ENCODE assay signal across 1 cellular context in the genomic region with DNA sequence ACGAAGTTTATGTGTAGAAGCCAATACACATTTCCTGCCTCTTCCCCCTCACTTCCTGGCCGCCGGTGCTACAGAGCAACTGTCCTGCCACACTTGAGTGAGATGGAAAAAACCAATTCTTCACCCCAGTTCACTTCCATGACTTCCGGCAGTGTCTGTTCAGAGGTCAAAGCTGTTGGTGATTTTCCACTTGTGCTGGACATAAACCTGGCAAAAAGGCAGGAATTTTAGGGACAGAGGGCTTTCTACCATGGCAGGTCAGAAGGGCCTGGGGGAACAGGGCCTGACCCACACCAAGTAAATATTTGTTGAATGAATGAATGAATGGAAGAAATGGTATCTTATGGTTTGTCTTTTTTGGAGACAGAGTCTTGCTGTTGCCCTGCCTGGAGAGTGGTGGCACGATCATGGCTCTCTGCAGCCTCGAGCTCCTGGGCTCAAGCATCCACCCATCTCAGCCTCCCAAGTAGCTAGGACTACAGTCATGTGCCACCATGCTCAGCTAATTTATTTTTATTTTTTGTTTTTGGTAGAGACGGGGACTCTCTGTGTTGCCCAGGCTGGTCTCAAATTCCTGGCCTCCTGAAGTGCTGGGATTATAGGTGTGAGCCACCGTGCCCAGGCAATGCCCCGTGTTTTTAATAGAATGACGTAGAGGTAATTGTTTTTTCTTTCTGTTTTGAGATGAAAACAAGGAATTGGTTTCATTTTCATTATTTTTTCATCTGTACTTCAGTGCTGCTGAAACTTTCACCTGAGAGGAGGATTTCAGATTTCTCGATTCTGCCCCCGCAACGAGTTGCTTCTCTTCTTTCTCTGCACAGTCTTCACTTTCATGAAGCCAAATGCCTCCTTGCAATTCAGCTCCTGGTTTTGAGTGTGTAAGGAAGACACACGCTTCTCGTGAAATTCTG.
A peak's percentile ranks its signal among the peaks of the same experiment; 100 is the strongest.
TF ChIP-seq lines count a peak whose summit lies in the region.

No MANE protein-coding gene starts in this region.

TF ChIP-seq in HepG2, 621 proteins besides CTCF, POLR2A, EP300 and RAD21 (continued from another document and continues in another):
- TF ChIP-seq, protein P1, sequence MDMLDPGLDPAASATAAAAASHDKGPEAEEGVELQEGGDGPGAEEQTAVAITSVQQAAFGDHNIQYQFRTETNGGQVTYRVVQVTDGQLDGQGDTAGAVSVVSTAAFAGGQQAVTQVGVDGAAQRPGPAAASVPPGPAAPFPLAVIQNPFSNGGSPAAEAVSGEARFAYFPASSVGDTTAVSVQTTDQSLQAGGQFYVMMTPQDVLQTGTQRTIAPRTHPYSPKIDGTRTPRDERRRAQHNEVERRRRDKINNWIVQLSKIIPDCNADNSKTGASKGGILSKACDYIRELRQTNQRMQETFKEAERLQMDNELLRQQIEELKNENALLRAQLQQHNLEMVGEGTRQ (IDR thresholded peaks at IDR 0.05; ENCODE audit: low read depth, low read length) = no peak
- TF ChIP-seq, protein P1 (CRISPR knock-in tag; IDR thresholded peaks at IDR 0.05; ENCODE audit: borderline replicate concordance) = no peak
- TF ChIP-seq ZSCAN20 (CRISPR knock-in tag; IDR thresholded peaks at IDR 0.05; ENCODE audit: borderline replicate concordance) (no peak), ZNF430 (CRISPR knock-in tag; IDR thresholded peaks at IDR 0.05) (peak; percentile 76), FOXC1 (CRISPR knock-in tag; IDR thresholded peaks at IDR 0.05; ENCODE audit: borderline replicate concordance) (no peak), MATR3 (CRISPR knock-in tag; IDR thresholded peaks at IDR 0.05) (no peak), MTA3 (CRISPR knock-in tag; IDR thresholded peaks at IDR 0.05) (no peak), ZNF496 (CRISPR knock-in tag; IDR thresholded peaks at IDR 0.05; ENCODE audit: insufficient replicate concordance) (no peak), ZBTB21 (CRISPR knock-in tag; IDR thresholded peaks at IDR 0.05) (no peak), MED1 (CRISPR knock-in tag; IDR thresholded peaks at IDR 0.05) (peak; percentile 99), PRPF4 (IDR thresholded peaks at IDR 0.05; ENCODE audit: low read depth, low read length, poor library complexity, severe bottlenecking) (peak; percentile 77), MED13 (CRISPR knock-in tag; IDR thresholded peaks at IDR 0.05) (peak; percentile 95; the same call in 1 of the 2 replicates), CREB1 (IDR thresholded peaks at IDR 0.05) (no peak), CREB1 (CRISPR knock-in tag; IDR thresholded peaks at IDR 0.05) (peak; percentile 75), ISX (CRISPR knock-in tag; conservative IDR thresholded peaks at IDR 0.05) (no peak), ZNF569 (CRISPR knock-in tag; IDR thresholded peaks at IDR 0.05; ENCODE audit: borderline replicate concordance) (no peak), CBX2 (IDR thresholded peaks at IDR 0.05; ENCODE audit: low read depth, low read length) (no peak), CBX2 (CRISPR knock-in tag; IDR thresholded peaks at IDR 0.05; ENCODE audit: low read depth) (no peak), ZNF550 (CRISPR knock-in tag; IDR thresholded peaks at IDR 0.05; ENCODE audit: borderline replicate concordance) (no peak), HDAC1 (CRISPR knock-in tag; IDR thresholded peaks at IDR 0.05) (peak; percentile 73), ZNF552 (CRISPR knock-in tag; IDR thresholded peaks at IDR 0.05; ENCODE audit: borderline replicate concordance) (no peak), HNRNPUL1 (IDR thresholded peaks at IDR 0.05; ENCODE audit: low read depth, low read length) (no peak), GZF1 (CRISPR knock-in tag; IDR thresholded peaks at IDR 0.05) (no peak), HMG20B (CRISPR knock-in tag; conservative IDR thresholded peaks at IDR 0.05) (no peak), ZNF124 (CRISPR knock-in tag; IDR thresholded peaks at IDR 0.05) (peak; percentile 42; the same call in 1 of the 2 replicates), ZNF772 (CRISPR knock-in tag; IDR thresholded peaks at IDR 0.05) (no peak; the same call in 1 of the 2 replicates), RARA (CRISPR knock-in tag; IDR thresholded peaks at IDR 0.05) (peak; percentile 97), NFATC3 (CRISPR knock-in tag; IDR thresholded peaks at IDR 0.05) (no peak), HNRNPL (IDR thresholded peaks at IDR 0.05; ENCODE audit: low read depth, low read length) (no peak), ZNF431 (CRISPR knock-in tag; IDR thresholded peaks at IDR 0.05; ENCODE audit: borderline replicate concordance, low read depth) (0 out of 2 replicates have a peak, but pooled peaks have one; percentile 50), AKAP8 (CRISPR knock-in tag; IDR thresholded peaks at IDR 0.05) (no peak)
- TF ChIP-seq, protein P2, sequence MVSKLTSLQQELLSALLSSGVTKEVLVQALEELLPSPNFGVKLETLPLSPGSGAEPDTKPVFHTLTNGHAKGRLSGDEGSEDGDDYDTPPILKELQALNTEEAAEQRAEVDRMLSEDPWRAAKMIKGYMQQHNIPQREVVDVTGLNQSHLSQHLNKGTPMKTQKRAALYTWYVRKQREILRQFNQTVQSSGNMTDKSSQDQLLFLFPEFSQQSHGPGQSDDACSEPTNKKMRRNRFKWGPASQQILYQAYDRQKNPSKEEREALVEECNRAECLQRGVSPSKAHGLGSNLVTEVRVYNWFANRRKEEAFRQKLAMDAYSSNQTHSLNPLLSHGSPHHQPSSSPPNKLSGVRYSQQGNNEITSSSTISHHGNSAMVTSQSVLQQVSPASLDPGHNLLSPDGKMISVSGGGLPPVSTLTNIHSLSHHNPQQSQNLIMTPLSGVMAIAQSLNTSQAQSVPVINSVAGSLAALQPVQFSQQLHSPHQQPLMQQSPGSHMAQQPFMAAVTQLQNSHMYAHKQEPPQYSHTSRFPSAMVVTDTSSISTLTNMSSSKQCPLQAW (CRISPR knock-in tag; IDR thresholded peaks at IDR 0.05) = peak; percentile 93
- TF ChIP-seq, protein P3, sequence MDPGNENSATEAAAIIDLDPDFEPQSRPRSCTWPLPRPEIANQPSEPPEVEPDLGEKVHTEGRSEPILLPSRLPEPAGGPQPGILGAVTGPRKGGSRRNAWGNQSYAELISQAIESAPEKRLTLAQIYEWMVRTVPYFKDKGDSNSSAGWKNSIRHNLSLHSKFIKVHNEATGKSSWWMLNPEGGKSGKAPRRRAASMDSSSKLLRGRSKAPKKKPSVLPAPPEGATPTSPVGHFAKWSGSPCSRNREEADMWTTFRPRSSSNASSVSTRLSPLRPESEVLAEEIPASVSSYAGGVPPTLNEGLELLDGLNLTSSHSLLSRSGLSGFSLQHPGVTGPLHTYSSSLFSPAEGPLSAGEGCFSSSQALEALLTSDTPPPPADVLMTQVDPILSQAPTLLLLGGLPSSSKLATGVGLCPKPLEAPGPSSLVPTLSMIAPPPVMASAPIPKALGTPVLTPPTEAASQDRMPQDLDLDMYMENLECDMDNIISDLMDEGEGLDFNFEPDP (CRISPR knock-in tag; conservative IDR thresholded peaks at IDR 0.05) = no peak
- TF ChIP-seq, protein P4, sequence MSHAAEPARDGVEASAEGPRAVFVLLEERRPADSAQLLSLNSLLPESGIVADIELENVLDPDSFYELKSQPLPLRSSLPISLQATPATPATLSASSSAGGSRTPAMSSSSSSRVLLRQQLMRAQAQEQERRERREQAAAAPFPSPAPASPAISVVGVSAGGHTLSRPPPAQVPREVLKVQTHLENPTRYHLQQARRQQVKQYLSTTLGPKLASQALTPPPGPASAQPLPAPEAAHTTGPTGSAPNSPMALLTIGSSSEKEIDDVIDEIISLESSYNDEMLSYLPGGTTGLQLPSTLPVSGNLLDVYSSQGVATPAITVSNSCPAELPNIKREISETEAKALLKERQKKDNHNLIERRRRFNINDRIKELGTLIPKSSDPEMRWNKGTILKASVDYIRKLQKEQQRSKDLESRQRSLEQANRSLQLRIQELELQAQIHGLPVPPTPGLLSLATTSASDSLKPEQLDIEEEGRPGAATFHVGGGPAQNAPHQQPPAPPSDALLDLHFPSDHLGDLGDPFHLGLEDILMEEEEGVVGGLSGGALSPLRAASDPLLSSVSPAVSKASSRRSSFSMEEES (CRISPR knock-in tag; IDR thresholded peaks at IDR 0.05) = peak; percentile 76
- TF ChIP-seq, protein P5, sequence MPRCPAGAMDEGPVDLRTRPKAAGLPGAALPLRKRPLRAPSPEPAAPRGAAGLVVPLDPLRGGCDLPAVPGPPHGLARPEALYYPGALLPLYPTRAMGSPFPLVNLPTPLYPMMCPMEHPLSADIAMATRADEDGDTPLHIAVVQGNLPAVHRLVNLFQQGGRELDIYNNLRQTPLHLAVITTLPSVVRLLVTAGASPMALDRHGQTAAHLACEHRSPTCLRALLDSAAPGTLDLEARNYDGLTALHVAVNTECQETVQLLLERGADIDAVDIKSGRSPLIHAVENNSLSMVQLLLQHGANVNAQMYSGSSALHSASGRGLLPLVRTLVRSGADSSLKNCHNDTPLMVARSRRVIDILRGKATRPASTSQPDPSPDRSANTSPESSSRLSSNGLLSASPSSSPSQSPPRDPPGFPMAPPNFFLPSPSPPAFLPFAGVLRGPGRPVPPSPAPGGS (CRISPR knock-in tag; IDR thresholded peaks at IDR 0.05) = no peak
- TF ChIP-seq, protein P6, sequence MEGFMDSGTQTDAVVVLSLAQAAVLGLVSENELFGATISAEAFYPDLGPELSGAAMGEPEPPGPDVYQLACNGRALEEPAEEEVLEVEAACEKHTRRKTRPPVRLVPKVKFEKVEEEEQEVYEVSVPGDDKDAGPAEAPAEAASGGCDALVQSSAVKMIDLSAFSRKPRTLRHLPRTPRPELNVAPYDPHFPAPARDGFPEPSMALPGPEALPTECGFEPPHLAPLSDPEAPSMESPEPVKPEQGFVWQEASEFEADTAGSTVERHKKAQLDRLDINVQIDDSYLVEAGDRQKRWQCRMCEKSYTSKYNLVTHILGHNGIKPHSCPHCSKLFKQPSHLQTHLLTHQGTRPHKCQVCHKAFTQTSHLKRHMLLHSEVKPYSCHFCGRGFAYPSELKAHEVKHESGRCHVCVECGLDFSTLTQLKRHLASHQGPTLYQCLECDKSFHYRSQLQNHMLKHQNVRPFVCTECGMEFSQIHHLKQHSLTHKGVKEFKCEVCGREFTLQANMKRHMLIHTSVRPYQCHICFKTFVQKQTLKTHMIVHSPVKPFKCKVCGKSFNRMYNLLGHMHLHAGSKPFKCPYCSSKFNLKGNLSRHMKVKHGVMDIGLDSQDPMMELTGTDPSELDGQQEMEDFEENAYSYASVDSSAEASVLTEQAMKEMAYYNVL (CRISPR knock-in tag; IDR thresholded peaks at IDR 0.05; ENCODE audit: borderline replicate concordance) = peak; percentile 83; the same call in 1 of the 2 replicates
- TF ChIP-seq, protein P7, sequence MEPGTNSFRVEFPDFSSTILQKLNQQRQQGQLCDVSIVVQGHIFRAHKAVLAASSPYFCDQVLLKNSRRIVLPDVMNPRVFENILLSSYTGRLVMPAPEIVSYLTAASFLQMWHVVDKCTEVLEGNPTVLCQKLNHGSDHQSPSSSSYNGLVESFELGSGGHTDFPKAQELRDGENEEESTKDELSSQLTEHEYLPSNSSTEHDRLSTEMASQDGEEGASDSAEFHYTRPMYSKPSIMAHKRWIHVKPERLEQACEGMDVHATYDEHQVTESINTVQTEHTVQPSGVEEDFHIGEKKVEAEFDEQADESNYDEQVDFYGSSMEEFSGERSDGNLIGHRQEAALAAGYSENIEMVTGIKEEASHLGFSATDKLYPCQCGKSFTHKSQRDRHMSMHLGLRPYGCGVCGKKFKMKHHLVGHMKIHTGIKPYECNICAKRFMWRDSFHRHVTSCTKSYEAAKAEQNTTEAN (CRISPR knock-in tag; conservative IDR thresholded peaks at IDR 0.05) = peak; percentile 98
- TF ChIP-seq, protein P8, sequence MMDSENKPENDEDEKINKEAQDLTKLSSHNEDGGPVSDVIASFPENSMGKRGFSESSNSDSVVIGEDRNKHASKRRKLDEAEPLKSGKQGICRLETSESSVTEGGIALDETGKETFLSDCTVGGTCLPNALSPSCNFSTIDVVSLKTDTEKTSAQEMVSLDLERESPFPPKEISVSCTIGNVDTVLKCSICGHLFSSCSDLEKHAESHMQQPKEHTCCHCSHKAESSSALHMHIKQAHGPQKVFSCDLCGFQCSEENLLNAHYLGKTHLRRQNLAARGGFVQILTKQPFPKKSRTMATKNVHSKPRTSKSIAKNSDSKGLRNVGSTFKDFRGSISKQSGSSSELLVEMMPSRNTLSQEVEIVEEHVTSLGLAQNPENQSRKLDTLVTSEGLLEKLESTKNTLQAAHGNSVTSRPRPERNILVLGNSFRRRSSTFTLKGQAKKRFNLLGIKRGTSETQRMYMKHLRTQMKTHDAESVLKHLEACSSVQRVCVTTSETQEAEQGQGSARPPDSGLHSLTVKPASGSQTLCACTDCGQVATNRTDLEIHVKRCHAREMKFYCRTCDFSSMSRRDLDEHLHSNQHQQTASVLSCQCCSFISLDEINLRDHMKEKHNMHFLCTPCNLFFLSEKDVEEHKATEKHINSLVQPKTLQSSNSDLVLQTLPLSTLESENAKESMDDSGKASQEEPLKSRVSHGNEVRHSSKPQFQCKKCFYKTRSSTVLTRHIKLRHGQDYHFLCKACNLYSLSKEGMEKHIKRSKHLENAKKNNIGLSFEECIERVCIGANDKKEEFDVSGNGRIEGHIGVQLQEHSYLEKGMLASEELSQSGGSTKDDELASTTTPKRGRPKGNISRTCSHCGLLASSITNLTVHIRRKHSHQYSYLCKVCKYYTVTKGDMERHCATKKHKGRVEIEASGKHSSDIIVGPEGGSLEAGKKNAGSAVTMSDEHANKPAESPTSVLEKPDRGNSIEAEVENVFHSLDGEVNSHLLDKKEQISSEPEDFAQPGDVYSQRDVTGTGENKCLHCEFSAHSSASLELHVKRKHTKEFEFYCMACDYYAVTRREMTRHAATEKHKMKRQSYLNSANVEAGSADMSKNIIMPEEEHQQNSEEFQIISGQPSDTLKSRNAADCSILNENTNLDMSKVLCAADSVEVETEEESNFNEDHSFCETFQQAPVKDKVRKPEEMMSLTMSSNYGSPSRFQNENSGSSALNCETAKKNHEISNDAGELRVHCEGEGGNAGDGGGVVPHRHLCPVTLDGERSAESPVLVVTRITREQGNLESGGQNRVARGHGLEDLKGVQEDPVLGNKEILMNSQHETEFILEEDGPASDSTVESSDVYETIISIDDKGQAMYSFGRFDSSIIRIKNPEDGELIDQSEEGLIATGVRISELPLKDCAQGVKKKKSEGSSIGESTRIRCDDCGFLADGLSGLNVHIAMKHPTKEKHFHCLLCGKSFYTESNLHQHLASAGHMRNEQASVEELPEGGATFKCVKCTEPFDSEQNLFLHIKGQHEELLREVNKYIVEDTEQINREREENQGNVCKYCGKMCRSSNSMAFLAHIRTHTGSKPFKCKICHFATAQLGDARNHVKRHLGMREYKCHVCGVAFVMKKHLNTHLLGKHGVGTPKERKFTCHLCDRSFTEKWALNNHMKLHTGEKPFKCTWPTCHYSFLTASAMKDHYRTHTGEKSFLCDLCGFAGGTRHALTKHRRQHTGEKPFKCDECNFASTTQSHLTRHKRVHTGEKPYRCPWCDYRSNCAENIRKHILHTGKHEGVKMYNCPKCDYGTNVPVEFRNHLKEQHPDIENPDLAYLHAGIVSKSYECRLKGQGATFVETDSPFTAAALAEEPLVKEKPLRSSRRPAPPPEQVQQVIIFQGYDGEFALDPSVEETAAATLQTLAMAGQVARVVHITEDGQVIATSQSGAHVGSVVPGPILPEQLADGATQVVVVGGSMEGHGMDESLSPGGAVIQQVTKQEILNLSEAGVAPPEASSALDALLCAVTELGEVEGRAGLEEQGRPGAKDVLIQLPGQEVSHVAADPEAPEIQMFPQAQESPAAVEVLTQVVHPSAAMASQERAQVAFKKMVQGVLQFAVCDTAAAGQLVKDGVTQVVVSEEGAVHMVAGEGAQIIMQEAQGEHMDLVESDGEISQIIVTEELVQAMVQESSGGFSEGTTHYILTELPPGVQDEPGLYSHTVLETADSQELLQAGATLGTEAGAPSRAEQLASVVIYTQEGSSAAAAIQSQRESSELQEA (CRISPR knock-in tag; IDR thresholded peaks at IDR 0.05; ENCODE audit: not compliant biosample characterization) = no peak
